Comparison of ENCODE assay signal across 21 cellular contexts in genomic region chr2:216307496-216307895, GRCh38.
"Had no signal": no experiment of that assay in that cellular context is flagged by ENCODE, and none has a peak within 500 bp of the region (broad histone marks: within the 10 kb centered on the region; RNA-seq: fewer than 3 reads in every experiment).

No MANE protein-coding gene starts in this region.

- DNase-seq: activated CD4-positive, alpha-beta memory T cell treated with anti-CD3 and anti-CD28 coated beads, Interleukin-2, amount 10 ng/mL, durations not matched to agents 7 days and 5 days; activated CD4-positive, alpha-beta T cell treated with anti-CD3 and anti-CD28 coated beads, Interleukin-2, amount 50 U/mL, for 1 hour; activated gamma-delta T cell treated with Interleukin-2 at 50 U/mL for 16 hours; activated naive CD4-positive, alpha-beta T cell treated with anti-CD3 and anti-CD28 coated beads, Interleukin-2, amount 10 ng/mL, durations not matched to agents 7 days and 5 days; activated naive CD8-positive, alpha-beta T cell treated with anti-CD3 and anti-CD28 coated beads for 36 hours; activated T-cell treated with anti-CD3 and anti-CD28 coated beads for 4 hours; activated T-cell treated with anti-CD3 and anti-CD28 coated beads, Interleukin-2, amount 50 U/mL, for 72 hours; cerebellar nuclear complex; Kasumi-1; MV-4-11; NCI-H1092 treated with DMSO at 0.1 percent for 48 hours; NCI-H1417 treated with DMSO at 0.1 percent for 48 hours; NCI-H1694; NCI-H2029; NCI-H345; NCI-H510A; NCI-H526 treated with DMSO at 0.1 percent for 48 hours; NCI-H82; SIG-M5; T-helper 17 cell; T-helper 9 cell had no signal

- ATAC-seq: activated T-cell treated with anti-CD3 and anti-CD28 coated beads, Interleukin-2, amount 50 U/mL, for 72 hours; T-helper 17 cell had no signal
